7 cellular contexts compared by ENCODE assay signal in the genomic region with DNA sequence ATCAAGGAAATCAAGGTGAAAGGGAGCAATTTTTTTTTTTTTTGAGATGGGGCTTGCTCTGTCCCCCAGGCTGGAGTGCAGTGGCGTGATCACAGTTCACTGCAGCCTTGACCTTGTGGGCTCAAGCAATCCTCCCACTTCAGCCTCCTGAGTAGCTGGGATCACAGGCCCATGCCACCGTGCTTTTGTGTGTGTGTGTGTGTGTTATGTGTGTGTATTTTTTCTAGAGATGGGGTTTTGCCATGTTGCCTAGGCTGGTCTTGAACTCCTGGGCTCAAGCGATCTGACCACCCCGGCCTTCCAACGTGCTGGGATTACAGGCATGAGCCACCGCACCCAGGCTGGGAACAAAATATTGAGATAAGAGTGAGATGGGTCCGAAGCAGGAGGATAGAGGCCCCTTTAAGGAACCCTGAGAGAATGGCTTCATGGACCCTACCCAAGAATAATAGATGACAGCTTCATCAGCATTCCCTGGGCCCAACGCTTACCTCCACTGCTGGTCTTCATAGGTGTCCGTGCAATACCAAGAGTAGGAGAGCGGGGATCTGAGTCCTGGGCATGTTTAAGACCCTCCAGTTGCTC. TPM values are rescaled to one million over a fixed set of nuclear protein-coding genes. Genes with fewer than 3 reads are reported as not detected.
DNase-seq lines count a peak whose midpoint lies in the region; ATAC-seq lines count a peak whose summit lies in the region.
"Had no signal": no experiment of that assay in that cellular context is flagged by ENCODE, and none has a peak within 500 bp of the region (broad histone marks: within the 10 kb centered on the region; RNA-seq: fewer than 3 reads in every experiment).

No MANE protein-coding gene starts in this region.

- H3K4me1 Mint-ChIP-seq in memory B cell: peaks cover 18% of the 10 kb centered on the region

- no peak for ATAC-seq in memory B cell (ENCODE audit: low read depth)
- no peak for ATAC-seq in HG02938 (IDR thresholded peaks at IDR 0.05; ENCODE audit: unreplicated experiment)

- in situ Hi-C loops in ACHN (cut with HindIII; ENCODE audit: low pct_ligation_motif_present, low pct_unique_long_range_greater_than_20kb, low sequenced_read_pairs): no loop called here

- H3K9me3 ChIP-seq in SK-N-MC (ENCODE audit: low read depth, low read length): no peaks in the 10 kb centered on the region

- H3K27me3 Mint-ChIP-seq in memory B cell: no peaks in the 10 kb centered on the region

- peaks cover 3% of the 10 kb centered on the region for H3K36me3 Mint-ChIP-seq in memory B cell

- H3K4me3 ChIP-seq in GM08714 (ENCODE audit: low read length) (peak overlapping the region; percentile 88), SK-N-MC (peak overlapping the region; percentile 82)

- no peak overlapping the region for H3K4me3 Mint-ChIP-seq in memory B cell

- no peak overlapping the region for H3K27ac ChIP-seq in SK-N-MC

- H3K9ac ChIP-seq in SK-N-MC (ENCODE audit: insufficient read length): peak overlapping the region; percentile 77

- H3K36me3 ChIP-seq in SK-N-MC (ENCODE audit: insufficient read depth, low read length): peaks cover 37% of the 10 kb centered on the region

- H3K9me3 Mint-ChIP-seq in memory B cell: no peaks in the 10 kb centered on the region

- H3K27ac Mint-ChIP-seq in memory B cell: peak overlapping the region; percentile 52

- no peak for DNase-seq in SK-N-MC (ENCODE audit: low read depth, low spot score)
- no peak for DNase-seq in memory B cell (ENCODE audit: low spot score in 2 of 2)
- no peak for DNase-seq in ACHN
- no peak for DNase-seq in ureter (ENCODE audit: low spot score)
- DNase-seq: NCI-H774 had no signal

RNA-seq across cellular contexts. Expression of a gene that starts 1.0 kb away (rescaled TPM):
- total RNA-seq in ureter: 1.4 TPM

RNA-seq across cellular contexts. Expression of a gene that starts 1.9 kb away (rescaled TPM):
- 106 TPM for total RNA-seq in ureter

RNA-seq across cellular contexts. Expression of a gene that starts 9.3 kb away (rescaled TPM):
- total RNA-seq in ureter: 4.5 TPM

RNA-seq across cellular contexts. Expression of a gene that starts 17.3 kb away (rescaled TPM):
- total RNA-seq in ureter: 418 TPM

RNA-seq across cellular contexts. Expression of a gene that starts 21.9 kb away (rescaled TPM):
- total RNA-seq in ureter: 27.9 TPM
